In the genomic region with DNA sequence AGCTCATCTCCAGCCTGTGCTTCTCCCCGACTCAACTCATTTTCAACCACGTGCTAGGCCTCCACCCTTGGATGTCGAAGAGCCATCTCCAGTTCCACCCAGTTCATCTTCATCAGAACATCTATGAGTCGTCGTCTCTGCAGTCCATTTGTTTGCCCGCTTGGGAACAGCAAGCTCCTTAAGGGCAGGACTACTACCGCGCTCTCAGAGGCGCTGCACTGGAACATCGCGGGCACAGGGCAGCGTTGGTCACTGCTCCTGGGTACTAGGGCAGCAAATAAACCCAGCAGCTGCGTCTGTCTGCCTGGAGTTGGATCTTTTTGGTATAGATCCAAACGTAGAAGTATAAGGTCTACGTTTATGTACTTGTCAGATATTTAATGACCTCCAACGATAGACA, we compare ENCODE assay signal across 8 cellular contexts. TPM values are rescaled to one million over a fixed set of nuclear protein-coding genes. Genes with fewer than 3 reads are reported as not detected.
DNase-seq lines count a peak whose midpoint lies in the region; ATAC-seq and TF ChIP-seq lines count a peak whose summit lies in the region.

No MANE protein-coding gene starts in this region.

- POLR2A ChIA-PET in RWPE1 (lab: Yijun Ruan, JAX; ENCODE audit: low non-redundant PET), result no interaction called here

- H3K27ac ChIP-seq in RWPE1, result peak overlapping the region; percentile 71
- H3K27ac ChIP-seq in dorsolateral prefrontal cortex, result peak overlapping the region; percentile 73 to 98 (median 93)

- H3K27me3 Mint-ChIP-seq in mesothelial cell of epicardium (ENCODE audit: low read depth) (peaks cover 9% of the 10 kb centered on the region), type B pancreatic cell (peaks cover 2% of the 10 kb centered on the region)

- H3K36me3 Mint-ChIP-seq in mesothelial cell of epicardium, result peaks cover 11% of the 10 kb centered on the region
- peaks cover 8% of the 10 kb centered on the region for H3K36me3 Mint-ChIP-seq in type B pancreatic cell

- H3K27ac Mint-ChIP-seq in mesothelial cell of epicardium, result peak overlapping the region; percentile 91
- peak overlapping the region; percentile 27 for H3K27ac Mint-ChIP-seq in type B pancreatic cell

- peaks cover 36% of the 10 kb centered on the region for H3K4me1 Mint-ChIP-seq in mesothelial cell of epicardium
- H3K4me1 Mint-ChIP-seq in type B pancreatic cell (ENCODE audit: unreplicated experiment), result peaks cover 18% of the 10 kb centered on the region

- H3K9me3 Mint-ChIP-seq in mesothelial cell of epicardium (peaks cover 18% of the 10 kb centered on the region), type B pancreatic cell (peaks cover 13% of the 10 kb centered on the region)

- H3K4me3 ChIP-seq in GM06990 (replicated peaks; ENCODE audit: low read depth, low read length) (peak overlapping the region; percentile 71), dorsolateral prefrontal cortex (peak overlapping the region; percentile 59 to 96 (median 82))

- H3K4me3 Mint-ChIP-seq in mesothelial cell of epicardium (peak overlapping the region; percentile 73), type B pancreatic cell (peak overlapping the region; percentile 62)

- TF ChIP-seq CTCF in GM06990 (IDR thresholded peaks at IDR 0.05; ENCODE audit: insufficient read depth, low read length, poor library complexity, severe bottlenecking) (no peak), RWPE1 (conservative IDR thresholded peaks at IDR 0.05; ENCODE audit: low read depth) (no peak), dorsolateral prefrontal cortex (IDR thresholded peaks at IDR 0.05 in 54 of 56, conservative IDR thresholded peaks at IDR 0.05 in 2 of 56; ENCODE audit: low read depth in 1 of 56, partially characterized antibody in 56 of 56) (no peak), mesothelial cell of epicardium (IDR thresholded peaks at IDR 0.05; ENCODE audit: unreplicated experiment) (no peak), type B pancreatic cell (conservative IDR thresholded peaks at IDR 0.05) (no peak)

- CTCF ChIA-PET in RWPE1 (lab: Yijun Ruan, JAX), result interaction anchor here (0.6 to 0.8 kb wide), 2 partner anchors 8 to 101 kb away, joined by 3 to 4 read pairs; no protein-coding TSS in a partner anchor

- peak; percentile 43 for DNase-seq in GM06990 (ENCODE audit: extremely low read depth, insufficient read length)
- DNase-seq in RWPE1 (ENCODE audit: low spot score), result peak; percentile 8
- DNase-seq in dorsolateral prefrontal cortex, result peak in 1 of 10 donors; percentile 4
- no peak for DNase-seq in mesothelial cell of epicardium (ENCODE audit: low spot score in 2 of 2, unreplicated experiment in 2 of 2)
- no peak for DNase-seq in type B pancreatic cell (ENCODE audit: extremely low spot score, unreplicated experiment)
- no peak for DNase-seq in NCI-H1105 treated with DMSO at 0.1 percent for 48 hours (lab: John Stamatoyannopoulos, UW)
- no peak for DNase-seq in HPDE6-E6E7 (ENCODE audit: extremely low spot score)

- no peaks in the 10 kb centered on the region for H3K36me3 ChIP-seq in GM06990 (ENCODE audit: control insufficient read depth, insufficient read depth, low read length)

- ATAC-seq in HG03378 (IDR thresholded peaks at IDR 0.05; ENCODE audit: unreplicated experiment), result no peak

- intact Hi-C loops in dorsolateral prefrontal cortex (cut with DNase I), result no loop called here

- no peaks in the 10 kb centered on the region for H3K27me3 ChIP-seq in GM06990 (replicated peaks; ENCODE audit: control insufficient read depth, insufficient read depth, low read length)
- no peaks in the 10 kb centered on the region for H3K27me3 ChIP-seq in dorsolateral prefrontal cortex

RNA-seq across cellular contexts. Expression of a gene that starts 0.5 kb away (rescaled TPM):
- total RNA-seq in dorsolateral prefrontal cortex (100 to 1,000 TPM in 114 of 120 experiments, 10 to 100 TPM in 6; 86.9 to 190 (median 133) TPM), mesothelial cell of epicardium (59.2 to 61.6 TPM (median 61.3 TPM) in 3 replicates), type B pancreatic cell (ENCODE audit: low replicate concordance) (41.4 and 44.6 TPM in 2 replicates)

Comparison
In these comparisons a context has a peak if more than half of its experiments do, and no peak if none do; other contexts are left out.
1. DNase-seq: peak in GM06990 (single experiment) and RWPE1 (single experiment); none in mesothelial cell of epicardium (0 of 2), type B pancreatic cell (single experiment), NCI-H1105 treated with DMSO at 0.1 percent for 48 hours (single experiment) and HPDE6-E6E7 (single experiment).